Comparison of ENCODE assay signal across 29 cellular contexts in the genomic region with DNA sequence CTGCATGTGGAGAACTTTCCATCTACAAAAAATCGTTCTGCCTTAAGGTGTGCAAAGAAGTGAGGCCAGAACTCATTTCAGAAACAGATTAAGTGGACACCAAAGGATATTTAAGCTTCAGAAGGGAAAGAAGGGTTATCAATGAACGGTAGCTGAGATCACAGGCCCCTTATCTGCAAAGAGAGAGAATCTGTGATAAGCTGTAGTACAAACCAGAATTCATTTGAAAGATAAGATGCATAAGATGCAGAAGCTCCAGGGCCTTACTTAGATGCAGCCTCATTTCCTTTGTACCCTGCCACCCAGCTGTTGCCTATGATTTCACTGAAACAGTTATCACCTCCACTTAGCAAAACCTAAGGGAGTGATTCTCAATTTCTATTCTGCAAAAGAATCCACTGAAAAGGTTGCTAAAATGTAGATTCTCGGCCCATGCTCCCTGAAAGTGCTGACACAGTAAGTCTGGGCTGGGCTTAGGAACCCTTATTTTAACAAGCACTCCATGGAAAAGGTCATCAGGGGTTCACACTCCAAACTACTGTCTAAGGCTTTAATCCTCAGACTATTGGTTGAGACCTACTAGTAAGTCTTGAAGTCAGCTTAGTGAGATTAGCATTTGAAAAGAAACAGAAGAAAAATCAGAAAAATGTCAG.
"Had no signal": no experiment of that assay in that cellular context is flagged by ENCODE, and none has a peak within 500 bp of the region (broad histone marks: within the 10 kb centered on the region; RNA-seq: fewer than 3 reads in every experiment).

No MANE protein-coding gene starts in this region.

- H3K4me1 ChIP-seq: body of pancreas, breast epithelium, SJSA1 had no signal

- H3K9me3 ChIP-seq: body of pancreas, breast epithelium, SJSA1 had no signal

- ATAC-seq: activated CD4-positive, alpha-beta T cell treated with anti-CD3 and anti-CD28 coated beads for 36 hours; activated CD4-positive, CD25-positive, alpha-beta regulatory T cell treated with anti-CD3 and anti-CD28 coated beads, Interleukin-2, amount 50 U/mL, for 24 hours; activated CD8-positive, alpha-beta T cell treated with anti-CD3 and anti-CD28 coated beads, Interleukin-2, amount 10 ng/mL, durations not matched to agents 7 days and 5 days; body of pancreas; Panc1; WTC11 had no signal

- H3K27me3 ChIP-seq: body of pancreas, breast epithelium, SJSA1 had no signal

- H3K27ac ChIP-seq: body of pancreas, breast epithelium, SJSA1 had no signal

- H3K36me3 ChIP-seq: breast epithelium, SJSA1 had no signal

- DNase-seq: activated CD4-positive, alpha-beta T cell treated with anti-CD3 and anti-CD28 coated beads for 36 hours; activated CD4-positive, alpha-beta T cell treated with anti-CD3 and anti-CD28 coated beads, Interleukin-2, amount 10 ng/mL, durations not matched to agents 7 days and 5 days; activated CD4-positive, alpha-beta T cell treated with anti-CD3 and anti-CD28 coated beads, Interleukin-2, amount 50 U/mL, for 48 hours; activated CD8-positive, alpha-beta T cell treated with anti-CD3 and anti-CD28 coated beads, Interleukin-2, amount 10 ng/mL, durations not matched to agents 7 days and 5 days; activated gamma-delta T cell; activated naive CD4-positive, alpha-beta T cell treated with Interleukin-2 at 50 U/mL for 16 hours; activated naive CD8-positive, alpha-beta T cell treated with anti-CD3 and anti-CD28 coated beads, Interleukin-2, amount 10 ng/mL, durations not matched to agents 7 days and 5 days; activated T-cell treated with anti-CD3 and anti-CD28 coated beads, Interleukin-2, amount 50 U/mL, for 24 hours; amygdala; body of pancreas; Karpas-422; KBM-7; NCI-H1105; NCI-H1417 treated with DMSO at 0.1 percent for 48 hours; NCI-H187 treated with DMSO at 0.1 percent for 48 hours; NCI-H2081; NCI-H2171 treated with DMSO at 0.1 percent for 48 hours; NCI-H2227 treated with DMSO at 0.1 percent for 48 hours; NCI-H446; NCI-H524; NCI-H69; OCI-M1; SHP77 treated with DMSO at 0.1 percent for 48 hours; T1000 had no signal

- H3K4me3 ChIP-seq: body of pancreas, breast epithelium, SJSA1 had no signal
